In genomic region chr13:42272776-42273175, GRCh38 we compare ENCODE assay signal across 8 cellular contexts.
DNase-seq lines count a peak whose midpoint lies in the region; ATAC-seq and TF ChIP-seq lines count a peak whose summit lies in the region.

No MANE protein-coding gene starts in this region.

- intact Hi-C loops in dendritic cell treated with granulocyte-macrophage colony-stimulating factor and Interleukin-4, amounts not matched to agents 40 ng/mL and 50 ng/mL, for 4 days (cut with micrococcal nuclease): loop anchor here (5.0 to 10.0 kb wide), 2 partner anchors 228 to 1010 kb away; partner anchors contain the start of genes DGKH and MTRF1

- peak overlapping the region; percentile 95 for H3K27ac Mint-ChIP-seq in dendritic cell treated with granulocyte-macrophage colony-stimulating factor and Interleukin-4, amounts not matched to agents 40 ng/mL and 50 ng/mL, for 4 days
- peak overlapping the region; percentile 97 to 100 (median 98) for H3K27ac Mint-ChIP-seq in nephron

- peak overlapping the region; percentile 71 to 96 (median 87) for H3K4me3 ChIP-seq in BLaER1 treated with 17β-estradiol and CSF1 and Interleukin-3, amounts not matched to agents 10 nM and 100 nM

- ATAC-seq in HG03175 (IDR thresholded peaks at IDR 0.05; ENCODE audit: unreplicated experiment): no peak

- H3K9me3 Mint-ChIP-seq in dendritic cell treated with granulocyte-macrophage colony-stimulating factor and Interleukin-4, amounts not matched to agents 40 ng/mL and 50 ng/mL, for 4 days: no peaks in the 10 kb centered on the region
- H3K9me3 Mint-ChIP-seq in nephron: peaks cover 12% of the 10 kb centered on the region

- peaks cover 0 to 23% (median 3%) of the 10 kb centered on the region in 11 experiments; a peak in 5 of 22 replicates for H4K20me1 ChIP-seq in BLaER1 treated with 17β-estradiol and CSF1 and Interleukin-3, amounts not matched to agents 10 nM and 100 nM

- H3K4me2 ChIP-seq in BLaER1 treated with 17β-estradiol and CSF1 and Interleukin-3, amounts not matched to agents 10 nM and 100 nM: peak overlapping the region; percentile 70 to 93 (median 82)

- peak overlapping the region; percentile 93 for H3K4me3 Mint-ChIP-seq in dendritic cell treated with granulocyte-macrophage colony-stimulating factor and Interleukin-4, amounts not matched to agents 40 ng/mL and 50 ng/mL, for 4 days
- H3K4me3 Mint-ChIP-seq in nephron: peak overlapping the region; percentile 99 to 100 (median 99)

- H3K36me3 ChIP-seq in BLaER1 treated with 17β-estradiol and CSF1 and Interleukin-3, amounts not matched to agents 10 nM and 100 nM: peaks cover 0 to 17% (median 11%) of the 10 kb centered on the region in 11 experiments; a peak in 11 of 22 replicates
- H3K36me3 ChIP-seq in KOPT-K1 (ENCODE audit: insufficient read depth, low read length): no peaks in the 10 kb centered on the region; the same call in 1 of the 2 replicates

- H3K27me3 ChIP-seq in BLaER1 treated with 17β-estradiol and CSF1 and Interleukin-3, amounts not matched to agents 10 nM and 100 nM: no peaks in the 10 kb centered on the region

- H3K9me3 ChIP-seq in BLaER1 treated with 17β-estradiol and CSF1 and Interleukin-3, amounts not matched to agents 10 nM and 100 nM (replicated peaks in 1 of 11): peaks cover 0 to 17% (median 11%) of the 10 kb centered on the region in 11 experiments; a peak in 10 of 22 replicates
- H3K9me3 ChIP-seq in KOPT-K1 (ENCODE audit: insufficient read depth, low read length, poor library complexity, severe bottlenecking): peaks cover 8% of the 10 kb centered on the region

- H3K4me1 Mint-ChIP-seq in dendritic cell treated with granulocyte-macrophage colony-stimulating factor and Interleukin-4, amounts not matched to agents 40 ng/mL and 50 ng/mL, for 4 days (ENCODE audit: low read depth): peaks cover 43% of the 10 kb centered on the region
- peaks cover 57% of the 10 kb centered on the region for H3K4me1 Mint-ChIP-seq in nephron

- peaks cover 22% of the 10 kb centered on the region for H3K36me3 Mint-ChIP-seq in dendritic cell treated with granulocyte-macrophage colony-stimulating factor and Interleukin-4, amounts not matched to agents 40 ng/mL and 50 ng/mL, for 4 days (ENCODE audit: low read depth)
- peaks cover 12% of the 10 kb centered on the region for H3K36me3 Mint-ChIP-seq in nephron (ENCODE audit: low read depth)

- H3K27ac ChIP-seq in BLaER1 treated with 17β-estradiol and CSF1 and Interleukin-3, amounts not matched to agents 10 nM and 100 nM: peak overlapping the region; percentile 89 to 97 (median 94)
- peak overlapping the region; percentile 84 for H3K27ac ChIP-seq in KOPT-K1 (ENCODE audit: low read depth, low read length, poor library complexity, severe bottlenecking)

- H3K27me3 Mint-ChIP-seq in dendritic cell treated with granulocyte-macrophage colony-stimulating factor and Interleukin-4, amounts not matched to agents 40 ng/mL and 50 ng/mL, for 4 days: no peaks in the 10 kb centered on the region
- H3K27me3 Mint-ChIP-seq in nephron (ENCODE audit: low read depth): no peaks in the 10 kb centered on the region

- DNase-seq in stimulated activated CD4-positive, alpha-beta T cell treated with anti-CD3 and anti-CD28 coated beads, Interleukin-12 subunit alpha, Interleukin-12 subunit beta, amount 100 ng/mL, for 4 hours: no peak
- DNase-seq in activated CD8-positive, alpha-beta memory T cell treated with anti-CD3 and anti-CD28 coated beads, Interleukin-2, amount 50 U/mL, for 4 hours: no peak
- no peak for DNase-seq in AG08396 (ENCODE audit: low spot score)

- no peak for TF ChIP-seq CTCF in nephron (IDR thresholded peaks at IDR 0.05; ENCODE audit: unreplicated experiment in 3 of 3)

- H3K4me1 ChIP-seq in BLaER1 treated with 17β-estradiol and CSF1 and Interleukin-3, amounts not matched to agents 10 nM and 100 nM: peaks cover 34 to 48% (median 40%) of the 10 kb centered on the region in 10 experiments

- H3K9ac ChIP-seq in BLaER1 treated with 17β-estradiol and CSF1 and Interleukin-3, amounts not matched to agents 10 nM and 100 nM: peak overlapping the region; percentile 93 to 98 (median 96)
